Comparison of ENCODE assay signal across 1 cellular context in genomic region chr20:58627212-58628072, GRCh38.
TF ChIP-seq lines count a peak whose summit lies in the region.

No MANE protein-coding gene starts in this region.

TF ChIP-seq in H1, 55 proteins besides CTCF, POLR2A, EP300 and RAD21:
- TF ChIP-seq RFX5 (IDR thresholded peaks at IDR 0.05; ENCODE audit: borderline replicate concordance, low read depth, low read length) (no peak), GTF2F1 (IDR thresholded peaks at IDR 0.05; ENCODE audit: borderline replicate concordance, low read depth, low read length) (no peak), CEBPB (IDR thresholded peaks at IDR 0.05; ENCODE audit: low read depth, low read length) (no peak), CBX8 (IDR thresholded peaks at IDR 0.05; ENCODE audit: borderline replicate concordance, low read depth, low read length) (no peak), KDM5A (IDR thresholded peaks at IDR 0.05; ENCODE audit: low read length) (no peak), SP2 (IDR thresholded peaks at IDR 0.05; ENCODE audit: low read length) (no peak), USF2 (IDR thresholded peaks at IDR 0.05; ENCODE audit: low read length) (no peak)
